In the genomic region with DNA sequence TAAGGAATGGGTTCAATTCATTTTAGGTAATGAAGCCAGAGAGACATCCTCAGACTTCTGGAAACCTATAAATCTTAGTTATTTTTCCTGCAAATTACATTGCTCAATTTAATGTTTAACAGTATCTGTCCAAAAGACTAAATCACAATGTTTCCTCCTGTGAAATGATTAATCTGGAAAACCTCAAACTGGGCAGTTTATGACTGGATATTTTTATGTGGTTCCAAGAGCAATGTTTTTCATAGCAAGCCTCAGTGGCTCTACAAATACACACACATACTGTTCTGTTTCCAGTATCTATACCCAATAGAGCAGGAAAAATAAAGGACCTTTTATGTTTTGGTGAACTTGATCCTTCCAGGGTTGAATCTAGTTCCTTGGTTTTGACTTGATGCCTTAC, we compare ENCODE assay signal across 22 cellular contexts. TPM values are rescaled to one million over a fixed set of nuclear protein-coding genes. Genes with fewer than 3 reads are reported as not detected.
DNase-seq lines count a peak whose midpoint lies in the region; ATAC-seq and TF ChIP-seq lines count a peak whose summit lies in the region.
"Had no signal": no experiment of that assay in that cellular context is flagged by ENCODE, and none has a peak within 500 bp of the region (broad histone marks: within the 10 kb centered on the region; RNA-seq: fewer than 3 reads in every experiment).

No MANE protein-coding gene starts in this region.

- H3K4me1 ChIP-seq in heart right ventricle = peaks cover 16 to 78% (median 70%) of the 10 kb centered on the region in 9 donors

- ATAC-seq in heart right ventricle = no peak
- no peak for ATAC-seq in HG03045 (IDR thresholded peaks at IDR 0.05; ENCODE audit: unreplicated experiment)
- ATAC-seq: GM12878, PC-3 had no signal

- no peak for TF ChIP-seq CTCF in heart right ventricle (IDR thresholded peaks at IDR 0.05)
- no peak for TF ChIP-seq CTCF in fibroblast of villous mesenchyme (IDR thresholded peaks at IDR 0.05; ENCODE audit: insufficient read depth, low read depth, low read length)

- no peak overlapping the region for H3K4me3 ChIP-seq in heart right ventricle
- H3K4me3 ChIP-seq in fibroblast of villous mesenchyme (ENCODE audit: low read depth, low read length) = no peak overlapping the region
- H3K4me3 ChIP-seq: BLaER1, GM12878 had no signal

- DNase-seq in heart right ventricle (no peak), cardiac septum (ENCODE audit: low spot score) (no peak), fibroblast of villous mesenchyme (ENCODE audit: low read depth) (peak; percentile 82), renal cortical epithelial cell (ENCODE audit: low read depth) (peak; percentile 92), NCI-H1105 (lab: John Stamatoyannopoulos, UW) (no peak), NCI-H2227 (lab: John Stamatoyannopoulos, UW; ENCODE audit: unreplicated experiment) (no peak), head of caudate nucleus (no peak)
- DNase-seq: activated CD4-positive, alpha-beta memory T cell treated with anti-CD3 and anti-CD28 coated beads for 36 hours; activated naive CD4-positive, alpha-beta T cell; activated T-cell treated with anti-CD3 and anti-CD28 coated beads for 4 hours; cortex of kidney; H9; NCI-H1417 treated with DMSO at 0.1 percent for 48 hours; NCI-H2171; NCI-H774; PC-3; trophoblast cell had no signal

- no peaks in the 10 kb centered on the region for H3K9me3 ChIP-seq in heart right ventricle
- H3K9me3 ChIP-seq: BLaER1, neutrophil had no signal

- peak overlapping the region in 8 of 10 donors; percentile 33 to 71 (median 60) for H3K27ac ChIP-seq in heart right ventricle
- H3K27ac ChIP-seq: BLaER1, neutrophil had no signal

- H3K27me3 ChIP-seq in heart right ventricle = no peaks in the 10 kb centered on the region
- H3K27me3 ChIP-seq: BLaER1 had no signal

- intact Hi-C loops in heart right ventricle (cut with DNase I) (loop anchor here in 2 of 10 donors (10.0 kb wide), 2 partner anchors 45 to 65 kb away; no protein-coding TSS in a partner anchor), cardiac septum (cut with DNase I) (loop anchor here (5.0 kb wide), 1 partner anchor 407 kb away; a partner anchor contains a TSS), head of caudate nucleus (cut with DNase I) (no loop called here)

- H3K36me3 ChIP-seq in heart right ventricle = peaks cover 0 to 43% (median 0%) of the 10 kb centered on the region in 9 donors
- H3K36me3 ChIP-seq: neutrophil had no signal

RNA-seq across cellular contexts. Expression of a gene that starts 9.2 kb away (rescaled TPM):
- total RNA-seq in heart right ventricle (10 to 100 TPM; 26.6 to 66.0 (median 39.2) TPM), cardiac septum (37.3 TPM), fibroblast of villous mesenchyme (146 and 259 TPM in 2 replicates), renal cortical epithelial cell (20.3 and 106 TPM in 2 replicates)
- 10 to 100 TPM; 15.1 to 29.8 TPM for polyA plus RNA-seq in heart right ventricle
- total RNA-seq: A172; activated CD4-positive, alpha-beta memory T cell treated with anti-CD3 and anti-CD28 coated beads for 36 hours had no signal

Comparison
In these comparisons a context has a peak if more than half of its experiments do, and no peak if none do; other contexts are left out.
1. DNase-seq: peak in fibroblast of villous mesenchyme (single experiment) and renal cortical epithelial cell (single experiment); none in heart right ventricle (0 of 2), cardiac septum (single experiment), NCI-H1105 (single experiment), NCI-H2227 (single experiment) and head of caudate nucleus (0 of 42).